ENCODE assay signal across 8 cellular contexts in genomic region chr14:74608959-74609611, GRCh38. TPM values are rescaled to one million over a fixed set of nuclear protein-coding genes. Genes with fewer than 3 reads are reported as not detected.
DNase-seq lines count a peak whose midpoint lies in the region; ATAC-seq and TF ChIP-seq lines count a peak whose summit lies in the region.

No MANE protein-coding gene starts in this region.

- H3K27ac ChIP-seq in C4-2B = no peak overlapping the region

- H3K4me1 Mint-ChIP-seq in HFFc6 (ENCODE audit: low read depth) = peaks cover 70% of the 10 kb centered on the region
- H3K4me1 Mint-ChIP-seq in chondrocyte (ENCODE audit: low read depth) = peaks cover 65% of the 10 kb centered on the region

- H3K4me3 Mint-ChIP-seq in HFFc6 (peak overlapping the region; percentile 39), chondrocyte (ENCODE audit: unreplicated experiment) (peak overlapping the region; percentile 85)

- DNase-seq in HFFc6 (peak; percentile 80), NCI-H510A (lab: John Stamatoyannopoulos, UW) (peak; percentile 76), chondrocyte (ENCODE audit: low spot score) (no peak), left lobe of liver (ENCODE audit: low spot score) (peak; percentile 79)
- peak; percentile 74 to 88 for DNase-seq in activated CD4-positive, alpha-beta T cell treated with anti-CD3 and anti-CD28 coated beads for 4 hours
- DNase-seq in stimulated activated CD4-positive, alpha-beta T cell treated with anti-CD3 and anti-CD28 coated beads, Interleukin-4, amount 100 ng/mL, for 4 hours = peak; percentile 71 to 80

- ATAC-seq in left lobe of liver = peak; percentile 79
- ATAC-seq in HG02840 (IDR thresholded peaks at IDR 0.05; ENCODE audit: low FRiP score, unreplicated experiment) = no peak

- no peaks in the 10 kb centered on the region for H3K9me3 Mint-ChIP-seq in HFFc6
- H3K9me3 Mint-ChIP-seq in chondrocyte (ENCODE audit: low read depth) = no peaks in the 10 kb centered on the region

- H3K27me3 Mint-ChIP-seq in HFFc6 (ENCODE audit: insufficient read depth) = no peaks in the 10 kb centered on the region
- H3K27me3 Mint-ChIP-seq in chondrocyte (ENCODE audit: low read depth) = no peaks in the 10 kb centered on the region

- H3K36me3 Mint-ChIP-seq in HFFc6 (ENCODE audit: low read depth) (peaks cover 5% of the 10 kb centered on the region; the same call in 1 of the 2 replicates), chondrocyte (ENCODE audit: low read depth) (peaks cover under 1% of the 10 kb centered on the region)

- no peak overlapping the region for H3K27ac Mint-ChIP-seq in HFFc6
- peak overlapping the region; percentile 42 for H3K27ac Mint-ChIP-seq in chondrocyte (ENCODE audit: unreplicated experiment)

- TF ChIP-seq CTCF in C4-2B (conservative IDR thresholded peaks at IDR 0.05) (peak; percentile 98), HFFc6 (IDR thresholded peaks at IDR 0.05) (peak; percentile 100), chondrocyte (IDR thresholded peaks at IDR 0.05) (peak; percentile 94)

RNA-seq across cellular contexts. Expression of gene LTBP2, which starts 3.0 kb away (rescaled TPM):
- 100 to 1,000 TPM; 109 to 165 (median 120) TPM for total RNA-seq in HFFc6 (2021; fragmentation: NEBNext Ultra II Directional; extraction: Animal tissue kit (Norgen Biotek cat#: 25700))
- total RNA-seq in chondrocyte (210 to 446 TPM (median 215 TPM) in 3 replicates), left lobe of liver (1.1 TPM)

Comparison
In these comparisons a context has a peak if more than half of its experiments do, and no peak if none do; other contexts are left out.
1. RNA of gene LTBP2, which starts 3.0 kb away (total RNA-seq): 210 to 446 TPM in chondrocyte and 109 to 165 TPM in HFFc6; 1.1 TPM in left lobe of liver (single experiment); every median in the first group is over 10 times any median in the second.
2. Peak in every context shown above with its lines, with median percentiles within 50 percentile points of each other: CTCF ChIP-seq.